Comparison of ENCODE assay signal across 5 cellular contexts in genomic region chr21:10421601-10422000, GRCh38.
DNase-seq lines count a peak whose midpoint lies in the region; TF ChIP-seq lines count a peak whose summit lies in the region.
"Not testable (repeated sequence)": the region's sequence is repeated elsewhere in the genome, so short reads cannot be mapped to it uniquely, and the experiment has no call there.

No MANE protein-coding gene starts in this region.

- not testable (repeated sequence) for H3K27me3 ChIP-seq in HUES48 (ENCODE audit: control insufficient read depth, insufficient read depth, low read length)
- H3K27me3 ChIP-seq in esophagus muscularis mucosa = peaks cover 0 to 10% (median 0%) of the 10 kb centered on the region in 4 donors

- not testable (repeated sequence) for H3K4me1 ChIP-seq in HUES48 (ENCODE audit: control insufficient read depth, insufficient read depth, low read length); esophagus muscularis mucosa

- not testable (repeated sequence) for H3K9ac ChIP-seq in HUES48 (ENCODE audit: low read depth, low read length)

- H3K27ac ChIP-seq in HUES48 (ENCODE audit: low read depth, low read length); esophagus muscularis mucosa (replicated peaks in 1 of 4): not testable (repeated sequence)

- 56% methylated on average over 2 of the region's 2 CpGs for WGBS in esophagus muscularis mucosa

- not testable (repeated sequence) for TF ChIP-seq EP300 in esophagus muscularis mucosa (IDR thresholded peaks at IDR 0.05)

- not testable (repeated sequence) for TF ChIP-seq CTCF in esophagus muscularis mucosa (IDR thresholded peaks at IDR 0.05)

- TF ChIP-seq POLR2A in esophagus muscularis mucosa (IDR thresholded peaks at IDR 0.05; ENCODE audit: low read depth) = not testable (repeated sequence)

- peaks cover 91% of the 10 kb centered on the region for H3K9me3 ChIP-seq in HUES48 (ENCODE audit: control insufficient read depth, insufficient read depth, low read length)
- not testable (repeated sequence) for H3K9me3 ChIP-seq in esophagus muscularis mucosa

- intact Hi-C loops in esophagus muscularis mucosa (cut with DNase I) = not testable (repeated sequence)

- peak; percentile 0 for DNase-seq in EL
- peak; percentile 25 for DNase-seq in ecto neural progenitor cell (ENCODE audit: low spot score)
- peak; percentile 88 for DNase-seq in esophagus muscularis mucosa (ENCODE audit: extremely low spot score)
- DNase-seq in medulla oblongata (ENCODE audit: extremely low spot score) = peak; percentile 10

- H3K36me3 ChIP-seq in HUES48 (ENCODE audit: control insufficient read depth, insufficient read depth, low read length); esophagus muscularis mucosa: not testable (repeated sequence)

- peak overlapping the region; percentile 30; the same call in 1 of the 2 replicates for H3K4me3 ChIP-seq in HUES48 (ENCODE audit: low read depth, low read length)
- not testable (repeated sequence) for H3K4me3 ChIP-seq in esophagus muscularis mucosa

Comparison
In these comparisons a context has a peak if more than half of its experiments do, and no peak if none do; other contexts are left out.
1. DNase-seq: peak in every context shown above with its lines; median percentile 88 in esophagus muscularis mucosa; 25 in ecto neural progenitor cell; 10 in medulla oblongata; 0 in EL.